ENCODE assay signal across 15 cellular contexts in genomic region chr14:61652526-61653262, GRCh38. TPM values are rescaled to one million over a fixed set of nuclear protein-coding genes. Genes with fewer than 3 reads are reported as not detected.
A peak's percentile ranks its signal among the peaks of the same experiment; 100 is the strongest.
DNase-seq lines count a peak whose midpoint lies in the region; ATAC-seq, FAIRE-seq and TF ChIP-seq lines count a peak whose summit lies in the region.
"Had no signal": no experiment of that assay in that cellular context is flagged by ENCODE, and none has a peak within 500 bp of the region (broad histone marks: within the 10 kb centered on the region; RNA-seq: fewer than 3 reads in every experiment).

No MANE protein-coding gene starts in this region.

- no peaks in the 10 kb centered on the region; the same call in 1 of the 2 replicates for H3K9me2 ChIP-seq in PC-9 (ENCODE audit: insufficient read depth)

- H3K9me3 ChIP-seq in HEK293 (ENCODE audit: control insufficient read depth, insufficient read depth, low read depth, low read length), result no peaks in the 10 kb centered on the region
- no peaks in the 10 kb centered on the region for H3K9me3 ChIP-seq in PC-9 (ENCODE audit: insufficient read depth, low read depth)
- H3K9me3 ChIP-seq: thoracic aorta had no signal

- H3K27ac ChIP-seq in HEK293 (ENCODE audit: extremely low read depth, low read depth, low read length) (no peak overlapping the region), PC-9 (peak overlapping the region; percentile 43)
- H3K27ac ChIP-seq: thoracic aorta had no signal

- no peaks in the 10 kb centered on the region for H3K27me3 ChIP-seq in PC-9 (ENCODE audit: insufficient read depth, low read depth)

- no peak overlapping the region for H3K4me2 ChIP-seq in PC-9

- peak; percentile 74 for FAIRE-seq in urothelium cell line (lab: Jason Lieb, UNC)

- no peaks in the 10 kb centered on the region for H3K36me3 ChIP-seq in HEK293 (ENCODE audit: control insufficient read depth in 2 of 2, insufficient read depth in 1 of 2, low read length in 2 of 2)
- no peaks in the 10 kb centered on the region for H3K36me3 ChIP-seq in PC-9 (ENCODE audit: low read depth)
- H3K36me3 ChIP-seq: thoracic aorta had no signal

- H3F3A ChIP-seq in PC-9 (ENCODE audit: insufficient read depth, low read depth), result peaks cover 4% of the 10 kb centered on the region; the same call in 1 of the 2 replicates

- H3K4me1 ChIP-seq in HEK293 (ENCODE audit: control insufficient read depth, insufficient read depth, low read length), result peaks cover 10% of the 10 kb centered on the region
- peaks cover 27% of the 10 kb centered on the region for H3K4me1 ChIP-seq in PC-9 (replicated peaks; ENCODE audit: insufficient read depth)

- CTCF ChIA-PET in HEK293 (lab: Yijun Ruan, JAX), result no interaction called here
- CTCF ChIA-PET in PC-9 (lab: Charles Lee), result interaction anchor here (0.6 to 1.0 kb wide), 3 partner anchors 32 to 140 kb away, joined by 3 read pairs; no protein-coding TSS in a partner anchor

- POLR2A ChIA-PET in HEK293 (lab: Yijun Ruan, JAX), result no interaction called here
- POLR2A ChIA-PET in PC-9 (lab: Charles Lee; ENCODE audit: unreplicated experiment), result no interaction called here

- no peak for DNase-seq in PC-9
- peak; percentile 57 for DNase-seq in fibroblast of mammary gland (ENCODE audit: low read depth)
- DNase-seq in urothelium cell line (ENCODE audit: low spot score), result no peak
- no peak for DNase-seq in nucleus accumbens (lab: John Stamatoyannopoulos, UW)
- DNase-seq in DMS79 treated with DMSO at 0.1 percent for 48 hours (lab: John Stamatoyannopoulos, UW), result no peak
- DNase-seq: activated CD4-positive, alpha-beta T cell treated with anti-CD3 and anti-CD28 coated beads for 36 hours; activated CD8-positive, alpha-beta memory T cell treated with anti-CD3 and anti-CD28 coated beads, Interleukin-2, amount 50 U/mL, for 48 hours; activated naive CD4-positive, alpha-beta T cell treated with anti-CD3 and anti-CD28 coated beads for 36 hours; naive thymus-derived CD8-positive, alpha-beta T cell; NCI-H2081 treated with DMSO at 0.1 percent for 48 hours; NCI-H774; RPMI8226 had no signal

- intact Hi-C loops in PC-9 (cut with micrococcal nuclease; ENCODE audit: unreplicated experiment), result no loop called here

- ATAC-seq in HG03565 (IDR thresholded peaks at IDR 0.05; ENCODE audit: unreplicated experiment), result no peak
- ATAC-seq: activated CD4-positive, alpha-beta T cell treated with anti-CD3 and anti-CD28 coated beads for 36 hours; naive thymus-derived CD8-positive, alpha-beta T cell had no signal

- H4K20me1 ChIP-seq in PC-9 (ENCODE audit: insufficient read depth), result no peaks in the 10 kb centered on the region

- H2AFZ ChIP-seq in PC-9, result no peak overlapping the region

- BruUV-seq in PC-9 (replicated peaks; lab: Mats Ljungman, UMichigan), result no TSS peak

- no peak for TF ChIP-seq CTCF in HEK293 (tag by site-specific recombination; IDR thresholded peaks at IDR 0.05)
- TF ChIP-seq CTCF in PC-9 (conservative IDR thresholded peaks at IDR 0.05), result no peak
- no peak for TF ChIP-seq CTCF in fibroblast of mammary gland (conservative IDR thresholded peaks at IDR 0.05; ENCODE audit: control insufficient read depth, insufficient read depth, low read depth, low read length)

- H3K79me2 ChIP-seq in PC-9 (ENCODE audit: low read depth), result no peaks in the 10 kb centered on the region

- H3K4me3 ChIP-seq in HEK293 (ENCODE audit: low read depth, low read length) (no peak overlapping the region), PC-9 (no peak overlapping the region), fibroblast of mammary gland (ENCODE audit: control insufficient read depth, low read depth, low read length) (no peak overlapping the region)
- H3K4me3 ChIP-seq: thoracic aorta had no signal

TF ChIP-seq in HEK293, 187 proteins besides CTCF, POLR2A, EP300 and RAD21 (continues in another document):
- TF ChIP-seq KLF8 (tag by site-specific recombination; IDR thresholded peaks at IDR 0.05) (no peak), TCF7L2 (IDR thresholded peaks at IDR 0.05; ENCODE audit: borderline replicate concordance, low read depth, low read length) (no peak), ZSCAN23 (tag by site-specific recombination; IDR thresholded peaks at IDR 0.05) (no peak), ZNF362 (tag by site-specific recombination; IDR thresholded peaks at IDR 0.05) (no peak), ZNF555 (tag by site-specific recombination; conservative IDR thresholded peaks at IDR 0.05) (no peak), ZNF549 (tag by site-specific recombination; IDR thresholded peaks at IDR 0.05) (no peak), ZNF518A (tag by site-specific recombination; conservative IDR thresholded peaks at IDR 0.05; ENCODE audit: low read depth) (no peak), ZNF146 (tag by site-specific recombination; IDR thresholded peaks at IDR 0.05) (no peak), ZNF398 (tag by site-specific recombination; IDR thresholded peaks at IDR 0.05) (no peak), ZNF488 (tag by site-specific recombination; IDR thresholded peaks at IDR 0.05) (no peak), ZNF433 (tag by site-specific recombination; IDR thresholded peaks at IDR 0.05; ENCODE audit: low read depth) (no peak), ZNF544 (tag by site-specific recombination; IDR thresholded peaks at IDR 0.05) (no peak)

RNA-seq across cellular contexts. Expression of gene HIF1A, which starts 42.6 kb away (rescaled TPM):
- total RNA-seq in PC-9 (2021), result 146 and 154 TPM in 2 replicates
